26 cellular contexts compared by ENCODE assay signal in genomic region chr10:108812906-108813305, GRCh38.
"Had no signal": no experiment of that assay in that cellular context is flagged by ENCODE, and none has a peak within 500 bp of the region (broad histone marks: within the 10 kb centered on the region; RNA-seq: fewer than 3 reads in every experiment).

No MANE protein-coding gene starts in this region.

- H3K27ac ChIP-seq: stomach, suprapubic skin, testis, thoracic aorta, thyroid gland, tibial artery, tibial nerve, transverse colon, upper lobe of left lung, upper lobe of right lung, uterus, vagina had no signal

- H3K27me3 ChIP-seq: stomach, suprapubic skin, testis, thyroid gland, tibial artery, tibial nerve, transverse colon, upper lobe of left lung, upper lobe of right lung, uterus, vagina had no signal

- H3K4me1 ChIP-seq: stomach, suprapubic skin, testis, thyroid gland, tibial artery, tibial nerve, transverse colon, upper lobe of left lung, upper lobe of right lung, uterus, vagina had no signal

- H3K4me3 ChIP-seq: stomach, suprapubic skin, testis, thoracic aorta, thyroid gland, tibial artery, tibial nerve, transverse colon, upper lobe of left lung, upper lobe of right lung, uterus, vagina had no signal

- H3K9me3 ChIP-seq: stomach, suprapubic skin, testis, thoracic aorta, thyroid gland, tibial artery, tibial nerve, transverse colon, upper lobe of left lung, upper lobe of right lung, uterus, vagina had no signal

- H3K36me3 ChIP-seq: stomach, suprapubic skin, thoracic aorta, thyroid gland, tibial artery, tibial nerve, transverse colon, upper lobe of left lung, upper lobe of right lung, uterus, vagina had no signal

- ATAC-seq: stimulated activated effector memory CD8-positive, alpha-beta T cell treated with anti-CD3 and anti-CD28 coated beads, Interleukin-12 subunit alpha, Interleukin-12 subunit beta, amount 100 ng/mL, for 72 hours; stimulated activated memory B cell treated with anti-CD40 and anti-IgM and Interleukin-4, amounts not matched to agents 10 μg/mL and 1 μg/mL and 100 μg/mL, for 72 hours; stimulated activated naive B cell treated with anti-CD40 and anti-IgM and Interleukin-4, amounts not matched to agents 10 μg/mL and 1 μg/mL and 100 μg/mL, for 72 hours; stimulated activated naive CD8-positive, alpha-beta T cell treated with anti-CD3 and anti-CD28 coated beads, Interleukin-15, amount 100 ng/mL, for 72 hours; stimulated activated naive CD8-positive, alpha-beta T cell treated with anti-CD3 and anti-CD28 coated beads, Interleukin-15, Interleukin-2, amounts not matched to agents 100 U/mL and 50 U/mL, for 24 hours; upper lobe of right lung had no signal

- DNase-seq: stimulated activated CD4-positive, alpha-beta T cell treated with anti-CD3 and anti-CD28 coated beads, Interleukin-2, amount 100 ng/mL, for 48 hours; stimulated activated CD4-positive, alpha-beta T cell treated with anti-CD3 and anti-CD28 coated beads, Interleukin-4, amount 100 ng/mL, for 1 hour; stimulated activated CD4-positive, alpha-beta T cell treated with anti-CD3 and anti-CD28 coated beads, Interleukin-4, amount 100 ng/mL, for 24 hours; stimulated activated CD4-positive, alpha-beta T cell treated with anti-CD3 and anti-CD28 coated beads, Interleukin-4, amount 100 ng/mL, for 4 hours; stimulated activated CD8-positive, alpha-beta memory T cell treated with anti-CD3 and anti-CD28 coated beads, Interleukin-4, amount 100 ng/mL, for 48 hours; stimulated activated naive B cell treated with anti-CD40 and anti-IgM and Interleukin-4, amounts not matched to agents 10 μg/mL and 1 μg/mL and 100 μg/mL, for 72 hours; stimulated activated naive CD4-positive, alpha-beta T cell; stimulated activated naive CD4-positive, alpha-beta T cell treated with Interleukin-2 at 50 U/mL for 16 hours; stimulated activated naive CD8-positive, alpha-beta T cell treated with anti-CD3 and anti-CD28 coated beads, Interleukin-15, amount 100 ng/mL, for 72 hours; stimulated activated naive CD8-positive, alpha-beta T cell treated with anti-CD3 and anti-CD28 coated beads, Interleukin-15, Interleukin-2, amounts not matched to agents 100 U/mL and 50 U/mL, for 24 hours; stomach; substantia nigra; testis; thyroid gland; tibial artery; transverse colon; trophoblast cell; upper lobe of left lung; upper lobe of right lung; uterus had no signal
